In the genomic region with DNA sequence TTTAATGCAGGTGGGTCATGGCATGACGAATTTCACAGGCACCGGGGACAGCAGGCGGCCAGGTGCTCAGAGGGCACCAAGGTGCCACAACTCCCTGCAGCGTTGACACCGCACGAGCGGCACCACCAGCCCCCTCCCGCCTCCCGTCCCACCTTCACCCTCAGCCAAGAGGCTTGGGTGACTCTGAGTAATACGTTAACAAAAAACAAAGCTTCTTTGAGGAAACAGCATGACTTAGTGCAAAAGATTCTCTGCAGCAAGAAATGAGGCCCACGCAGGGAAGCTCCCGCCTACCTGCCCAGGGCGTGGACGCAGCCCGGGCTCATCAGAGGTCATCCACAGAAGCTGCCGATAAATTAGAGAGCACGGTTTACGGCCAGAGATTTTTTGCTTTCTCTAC, we compare ENCODE assay signal across 2 cellular contexts.
TF ChIP-seq lines count a peak whose summit lies in the region.

No MANE protein-coding gene starts in this region.

TF ChIP-seq in HepG2, 621 proteins besides CTCF, POLR2A, EP300 and RAD21:
- TF ChIP-seq KLF16 (CRISPR knock-in tag; IDR thresholded peaks at IDR 0.05), result no peak
- peak; percentile 11 for TF ChIP-seq AGO2 (optimal IDR thresholded peaks at IDR 0.05; ENCODE audit: low read depth, low read length)
TF ChIP-seq in HepG2: peak in this region for 1.

TF ChIP-seq in K562, 482 proteins besides CTCF, POLR2A, EP300 and RAD21:
- TF ChIP-seq RBFOX2 (IDR thresholded peaks at IDR 0.05; ENCODE audit: low read depth, low read length), result peak; percentile 7; the same call in 1 of the 2 replicates
- TF ChIP-seq FIP1L1 (IDR thresholded peaks at IDR 0.05; ENCODE audit: low read depth, low read length, poor library complexity, severe bottlenecking), result no peak
- 0 out of 2 replicates have a peak, but pooled peaks have one; percentile 35 for TF ChIP-seq POLR2G (IDR thresholded peaks at IDR 0.05; ENCODE audit: low read depth, low read length)
TF ChIP-seq in K562: peak in this region for 2.
